ENCODE assay signal across 1 cellular context in the genomic region with DNA sequence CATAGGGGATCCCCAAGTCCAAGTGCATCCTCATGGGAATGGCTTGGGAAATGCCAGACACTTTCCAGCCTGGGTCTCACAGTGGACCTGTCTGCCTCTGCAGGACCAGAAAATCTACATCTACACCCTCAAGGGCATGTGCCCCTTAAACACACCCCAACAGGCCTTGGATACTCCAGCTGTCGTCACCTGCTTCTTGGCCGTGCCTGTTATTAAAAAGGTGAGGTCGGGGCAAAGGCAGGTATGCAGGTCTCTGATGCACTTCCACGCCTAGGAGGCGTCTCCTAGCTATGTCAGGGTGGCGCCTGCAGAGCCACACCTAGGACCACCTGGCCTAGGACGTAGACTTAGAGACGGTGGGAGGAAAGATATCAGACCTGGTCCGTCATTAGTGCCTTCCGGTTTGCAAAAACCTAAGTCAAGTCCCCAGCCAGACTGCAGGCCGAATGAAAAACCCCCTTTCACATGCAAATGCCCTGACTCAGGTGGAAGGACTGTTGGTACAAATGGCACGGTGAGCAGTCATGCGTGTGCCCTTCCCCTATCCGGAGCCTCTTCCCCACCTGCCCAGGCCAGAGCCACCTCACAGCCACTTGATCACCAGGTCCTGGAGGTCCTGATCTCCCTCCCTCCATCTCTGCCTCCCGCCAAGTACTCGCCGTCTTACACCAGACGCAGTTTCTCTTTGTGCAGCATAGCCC.
TF ChIP-seq lines count a peak whose summit lies in the region.

No MANE protein-coding gene starts in this region.

TF ChIP-seq in H1, 55 proteins besides CTCF, POLR2A, EP300 and RAD21 (continued from another document):
- TF ChIP-seq E2F6 (IDR thresholded peaks at IDR 0.05): 0 out of 2 replicates have a peak, but pooled peaks have one; percentile 9
- TF ChIP-seq BACH1 (IDR thresholded peaks at IDR 0.05; ENCODE audit: low read length): no peak
- TF ChIP-seq RXRA (IDR thresholded peaks at IDR 0.05; ENCODE audit: insufficient read depth, low read depth, low read length): no peak
- TF ChIP-seq ATF2 (IDR thresholded peaks at IDR 0.05; ENCODE audit: low read length): no peak
- no peak for TF ChIP-seq TAF1 (IDR thresholded peaks at IDR 0.05; ENCODE audit: low read depth, low read length)
- TF ChIP-seq EZH2 (IDR thresholded peaks at IDR 0.05; ENCODE audit: low read depth, low read length, severe bottlenecking): no peak
